In genomic region chr1:155297431-155297830, GRCh38 we compare ENCODE assay signal across 1 cellular context.
TF ChIP-seq lines count a peak whose summit lies in the region.

No MANE protein-coding gene starts in this region.

TF ChIP-seq in K562, 482 proteins besides CTCF, POLR2A, EP300 and RAD21:
- no peak for TF ChIP-seq WHSC1 (IDR thresholded peaks at IDR 0.05; ENCODE audit: low read length)
- no peak for TF ChIP-seq DIDO1 (tag; IDR thresholded peaks at IDR 0.05; ENCODE audit: low read depth)
- no peak for TF ChIP-seq TEAD2 (tag; IDR thresholded peaks at IDR 0.05)
- TF ChIP-seq CBFB (CRISPR knock-in tag; IDR thresholded peaks at IDR 0.05): no peak
- TF ChIP-seq ETS1 (conservative IDR thresholded peaks at IDR 0.05; ENCODE audit: control insufficient read depth, low read depth, low read length): no peak
- TF ChIP-seq NR4A1 (CRISPR knock-in tag; IDR thresholded peaks at IDR 0.05): no peak
- no peak for TF ChIP-seq NR4A1 (tag; IDR thresholded peaks at IDR 0.05)
- TF ChIP-seq PRDM10 (IDR thresholded peaks at IDR 0.05; ENCODE audit: partially characterized antibody): peak; percentile 31
- no peak for TF ChIP-seq HNRNPK (IDR thresholded peaks at IDR 0.05; ENCODE audit: low read depth, low read length, poor library complexity, severe bottlenecking)
